ENCODE assay signal across 8 cellular contexts in genomic region chr12:29275834-29276233, GRCh38.
"Had no signal": no experiment of that assay in that cellular context is flagged by ENCODE, and none has a peak within 500 bp of the region (broad histone marks: within the 10 kb centered on the region; RNA-seq: fewer than 3 reads in every experiment).

No MANE protein-coding gene starts in this region.

- H3K36me3 Mint-ChIP-seq: IgD-negative memory B cell had no signal

- H3K9me3 Mint-ChIP-seq: GM23338, H9 had no signal

- ATAC-seq: GM23338, HCT116, HepG2 had no signal

- H3K4me3 ChIP-seq: GM23338 had no signal

- H3K27ac Mint-ChIP-seq: GM23338, HFFc6, IgD-negative memory B cell had no signal

- H3K4me1 Mint-ChIP-seq: IgD-negative memory B cell had no signal

- DNase-seq: H9, HFFc6, KBM-7 had no signal

- H3K27ac ChIP-seq: HL-60 had no signal

- H3K4me3 Mint-ChIP-seq: GM23338, H9, HFFc6, IgD-negative memory B cell had no signal

- H3K27me3 Mint-ChIP-seq: IgD-negative memory B cell had no signal

- H3K4me2 ChIP-seq: GM23338 had no signal

- H2AFZ ChIP-seq: GM23338 had no signal
